ENCODE assay signal across 16 cellular contexts in genomic region chr17:46195939-46196338, GRCh38. TPM values are rescaled to one million over a fixed set of nuclear protein-coding genes. Genes with fewer than 3 reads are reported as not detected.
DNase-seq lines count a peak whose midpoint lies in the region; ATAC-seq and TF ChIP-seq lines count a peak whose summit lies in the region.
"Had no signal": no experiment of that assay in that cellular context is flagged by ENCODE, and none has a peak within 500 bp of the region (broad histone marks: within the 10 kb centered on the region; RNA-seq: fewer than 3 reads in every experiment).

No MANE protein-coding gene starts in this region.

- H3K4me3 Mint-ChIP-seq in T-helper 2 cell treated with Interferon-gamma antibody and Interleukin-4, amounts not matched to agents 5 μg/mL and 100 μg/mL, for 36 hours: peak overlapping the region; percentile 76
- no peak overlapping the region for H3K4me3 Mint-ChIP-seq in activated naive CD8-positive, alpha-beta T cell treated with anti-CD3 and anti-CD28 coated beads for 36 hours
- H3K4me3 Mint-ChIP-seq in mesothelial cell of epicardium: no peak overlapping the region

- no peaks in the 10 kb centered on the region for H3K27me3 Mint-ChIP-seq in T-helper 2 cell treated with Interferon-gamma antibody and Interleukin-4, amounts not matched to agents 5 μg/mL and 100 μg/mL, for 36 hours (ENCODE audit: low read depth)
- no peaks in the 10 kb centered on the region for H3K27me3 Mint-ChIP-seq in activated naive CD8-positive, alpha-beta T cell treated with anti-CD3 and anti-CD28 coated beads for 36 hours
- H3K27me3 Mint-ChIP-seq in mesothelial cell of epicardium (ENCODE audit: low read depth): no peaks in the 10 kb centered on the region
- H3K27me3 Mint-ChIP-seq: stimulated activated naive B cell treated with anti-CD40 and anti-IgM and Interleukin-4, amounts not matched to agents 10 μg/mL and 1 μg/mL and 100 μg/mL, for 72 hours had no signal

- no peaks in the 10 kb centered on the region for H3K36me3 ChIP-seq in KOPT-K1 (ENCODE audit: insufficient read depth, low read length)
- H3K36me3 ChIP-seq: uterus had no signal

- ATAC-seq in GM21737 (IDR thresholded peaks at IDR 0.05; ENCODE audit: unreplicated experiment): no peak
- no peak for ATAC-seq in HG02870 (IDR thresholded peaks at IDR 0.05; ENCODE audit: unreplicated experiment)
- ATAC-seq: body of pancreas; stimulated activated naive B cell treated with anti-CD40 and anti-IgM and Interleukin-4, amounts not matched to agents 10 μg/mL and 1 μg/mL and 100 μg/mL, for 72 hours had no signal

- no peak for TF ChIP-seq CTCF in mesothelial cell of epicardium (IDR thresholded peaks at IDR 0.05; ENCODE audit: unreplicated experiment)

- no peaks in the 10 kb centered on the region for H3K9me3 ChIP-seq in KOPT-K1 (ENCODE audit: insufficient read depth, low read length, poor library complexity, severe bottlenecking)
- H3K9me3 ChIP-seq: body of pancreas, uterus had no signal

- peak overlapping the region; percentile 98 for H3K27ac Mint-ChIP-seq in T-helper 2 cell treated with Interferon-gamma antibody and Interleukin-4, amounts not matched to agents 5 μg/mL and 100 μg/mL, for 36 hours
- peak overlapping the region; percentile 92 for H3K27ac Mint-ChIP-seq in activated naive CD8-positive, alpha-beta T cell treated with anti-CD3 and anti-CD28 coated beads for 36 hours
- peak overlapping the region; percentile 45 for H3K27ac Mint-ChIP-seq in mesothelial cell of epicardium

- no peak for DNase-seq in T-helper 2 cell treated with Interferon-gamma antibody and Interleukin-4, amounts not matched to agents 5 μg/mL and 100 μg/mL, for 36 hours (ENCODE audit: low spot score)
- DNase-seq in T-helper 2 cell (no peak), mesothelial cell of epicardium (ENCODE audit: low spot score in 2 of 2, unreplicated experiment in 2 of 2) (no peak), NCI-H1417 (lab: John Stamatoyannopoulos, UW) (no peak)
- no peak for DNase-seq in activated naive CD8-positive, alpha-beta T cell treated with anti-CD3 and anti-CD28 coated beads for 36 hours
- DNase-seq: 8988T; activated T-cell treated with anti-CD3 and anti-CD28 coated beads for 4 hours; body of pancreas; foreskin melanocyte; MV-4-11; SHP77; stimulated activated naive B cell treated with anti-CD40 and anti-IgM and Interleukin-4, amounts not matched to agents 10 μg/mL and 1 μg/mL and 100 μg/mL, for 72 hours; uterus had no signal

- no peaks in the 10 kb centered on the region for H3K9me3 Mint-ChIP-seq in T-helper 2 cell treated with Interferon-gamma antibody and Interleukin-4, amounts not matched to agents 5 μg/mL and 100 μg/mL, for 36 hours
- H3K9me3 Mint-ChIP-seq in activated naive CD8-positive, alpha-beta T cell treated with anti-CD3 and anti-CD28 coated beads for 36 hours: no peaks in the 10 kb centered on the region
- no peaks in the 10 kb centered on the region for H3K9me3 Mint-ChIP-seq in mesothelial cell of epicardium
- H3K9me3 Mint-ChIP-seq: stimulated activated naive B cell treated with anti-CD40 and anti-IgM and Interleukin-4, amounts not matched to agents 10 μg/mL and 1 μg/mL and 100 μg/mL, for 72 hours had no signal

- H3K27ac ChIP-seq in KOPT-K1 (ENCODE audit: low read depth, low read length, poor library complexity, severe bottlenecking): peak overlapping the region; percentile 95

- H3K4me1 Mint-ChIP-seq in T-helper 2 cell treated with Interferon-gamma antibody and Interleukin-4, amounts not matched to agents 5 μg/mL and 100 μg/mL, for 36 hours (ENCODE audit: low read depth): peaks cover 49% of the 10 kb centered on the region
- peaks cover 60% of the 10 kb centered on the region for H3K4me1 Mint-ChIP-seq in activated naive CD8-positive, alpha-beta T cell treated with anti-CD3 and anti-CD28 coated beads for 36 hours
- peaks cover 34% of the 10 kb centered on the region for H3K4me1 Mint-ChIP-seq in mesothelial cell of epicardium

- H3K36me3 Mint-ChIP-seq in T-helper 2 cell treated with Interferon-gamma antibody and Interleukin-4, amounts not matched to agents 5 μg/mL and 100 μg/mL, for 36 hours (ENCODE audit: low read depth): peaks cover 28% of the 10 kb centered on the region
- peaks cover 33% of the 10 kb centered on the region for H3K36me3 Mint-ChIP-seq in activated naive CD8-positive, alpha-beta T cell treated with anti-CD3 and anti-CD28 coated beads for 36 hours
- peaks cover 8% of the 10 kb centered on the region for H3K36me3 Mint-ChIP-seq in mesothelial cell of epicardium

RNA-seq across cellular contexts. Expression of gene KANSL1, which starts 2.7 kb away (rescaled TPM):
- 10 to 100 TPM; 60.9 to 65.5 TPM for total RNA-seq in activated naive CD8-positive, alpha-beta T cell treated with anti-CD3 and anti-CD28 coated beads for 36 hours
- 185 to 189 TPM (median 189 TPM) in 3 replicates for total RNA-seq in mesothelial cell of epicardium

Comparison
In these comparisons a context has a peak if more than half of its experiments do, and no peak if none do; other contexts are left out.
1. H3K27ac Mint-ChIP-seq: peak in every context shown above with its lines; median percentile 98 in T-helper 2 cell treated with Interferon-gamma antibody and Interleukin-4, amounts not matched to agents 5 μg/mL and 100 μg/mL, for 36 hours; 92 in activated naive CD8-positive, alpha-beta T cell treated with anti-CD3 and anti-CD28 coated beads for 36 hours; 45 in mesothelial cell of epicardium.